In genomic region chr5:168318237-168318636, GRCh38 we compare ENCODE assay signal across 17 cellular contexts. TPM values are rescaled to one million over a fixed set of nuclear protein-coding genes. Genes with fewer than 3 reads are reported as not detected.
DNase-seq lines count a peak whose midpoint lies in the region; ATAC-seq and TF ChIP-seq lines count a peak whose summit lies in the region.
"Had no signal": no experiment of that assay in that cellular context is flagged by ENCODE, and none has a peak within 500 bp of the region (broad histone marks: within the 10 kb centered on the region; RNA-seq: fewer than 3 reads in every experiment).

No MANE protein-coding gene starts in this region.

- H3K36me3 Mint-ChIP-seq in activated naive CD8-positive, alpha-beta T cell treated with anti-CD3 and anti-CD28 coated beads, Interleukin-2, amount 50 U/mL, for 24 hours (ENCODE audit: low read depth): no peaks in the 10 kb centered on the region
- H3K36me3 Mint-ChIP-seq: activated naive CD8-positive, alpha-beta T cell treated with anti-CD3 and anti-CD28 coated beads, Interleukin-2, amount 10 ng/mL, durations not matched to agents 7 days and 5 days; naive thymus-derived CD8-positive, alpha-beta T cell had no signal

- H3K4me1 ChIP-seq in RWPE2 (ENCODE audit: insufficient read depth, poor library complexity, severe bottlenecking): peaks cover 53% of the 10 kb centered on the region
- peaks cover 37% of the 10 kb centered on the region for H3K4me1 ChIP-seq in mesodermal cell (ENCODE audit: control insufficient read depth, insufficient read depth, low read length, poor library complexity, severe bottlenecking)

- ATAC-seq in HG03060 (IDR thresholded peaks at IDR 0.05; ENCODE audit: low read depth, unreplicated experiment): peak; percentile 52
- ATAC-seq in RWPE2 (ENCODE audit: low read depth): no peak
- ATAC-seq in GM21360 (IDR thresholded peaks at IDR 0.05; ENCODE audit: unreplicated experiment): no peak
- ATAC-seq in GM18907 (IDR thresholded peaks at IDR 0.05; ENCODE audit: unreplicated experiment): no peak
- no peak for ATAC-seq in activated naive CD8-positive, alpha-beta T cell treated with anti-CD3 and anti-CD28 coated beads, Interleukin-2, amount 50 U/mL, for 24 hours
- ATAC-seq: activated T-cell treated with anti-CD3 and anti-CD28 coated beads, Interleukin-2, amount 50 U/mL, for 4 hours; naive thymus-derived CD8-positive, alpha-beta T cell had no signal

- no peaks in the 10 kb centered on the region for H3K4me1 Mint-ChIP-seq in activated naive CD8-positive, alpha-beta T cell treated with anti-CD3 and anti-CD28 coated beads, Interleukin-2, amount 50 U/mL, for 24 hours
- H3K4me1 Mint-ChIP-seq: activated naive CD8-positive, alpha-beta T cell treated with anti-CD3 and anti-CD28 coated beads, Interleukin-2, amount 10 ng/mL, durations not matched to agents 7 days and 5 days had no signal

- H3K4me3 Mint-ChIP-seq in activated naive CD8-positive, alpha-beta T cell treated with anti-CD3 and anti-CD28 coated beads, Interleukin-2, amount 50 U/mL, for 24 hours: no peak overlapping the region
- H3K4me3 Mint-ChIP-seq: activated naive CD8-positive, alpha-beta T cell treated with anti-CD3 and anti-CD28 coated beads, Interleukin-2, amount 10 ng/mL, durations not matched to agents 7 days and 5 days; activated T-cell treated with anti-CD3 and anti-CD28 coated beads, Interleukin-2, amount 50 U/mL, for 4 hours; naive thymus-derived CD8-positive, alpha-beta T cell had no signal

- H3K27ac Mint-ChIP-seq in activated naive CD8-positive, alpha-beta T cell treated with anti-CD3 and anti-CD28 coated beads, Interleukin-2, amount 50 U/mL, for 24 hours: no peak overlapping the region
- H3K27ac Mint-ChIP-seq: activated naive CD8-positive, alpha-beta T cell treated with anti-CD3 and anti-CD28 coated beads, Interleukin-2, amount 10 ng/mL, durations not matched to agents 7 days and 5 days; naive thymus-derived CD8-positive, alpha-beta T cell had no signal

- H3K9me3 Mint-ChIP-seq in activated naive CD8-positive, alpha-beta T cell treated with anti-CD3 and anti-CD28 coated beads, Interleukin-2, amount 50 U/mL, for 24 hours: no peaks in the 10 kb centered on the region
- H3K9me3 Mint-ChIP-seq: activated naive CD8-positive, alpha-beta T cell treated with anti-CD3 and anti-CD28 coated beads, Interleukin-2, amount 10 ng/mL, durations not matched to agents 7 days and 5 days; activated T-cell treated with anti-CD3 and anti-CD28 coated beads, Interleukin-2, amount 50 U/mL, for 4 hours had no signal

- DNase-seq in GM12865 (ENCODE audit: low read depth): peak; percentile 54
- DNase-seq in RWPE2 (ENCODE audit: low spot score): no peak
- DNase-seq in NCI-H1092 treated with DMSO at 0.1 percent for 48 hours (lab: John Stamatoyannopoulos, UW): no peak
- no peak for DNase-seq in activated naive CD8-positive, alpha-beta T cell treated with anti-CD3 and anti-CD28 coated beads, Interleukin-2, amount 50 U/mL, for 24 hours
- DNase-seq: activated CD4-positive, alpha-beta T cell treated with anti-CD3 and anti-CD28 coated beads, Interleukin-2, amount 50 U/mL, for 48 hours; activated naive CD8-positive, alpha-beta T cell treated with anti-CD3 and anti-CD28 coated beads, Interleukin-2, amount 10 ng/mL, durations not matched to agents 7 days and 5 days; activated T-cell treated with anti-CD3 and anti-CD28 coated beads, Interleukin-2, amount 50 U/mL, for 4 hours; caudate nucleus; effector memory CD4-positive, alpha-beta T cell; GOT3; naive thymus-derived CD8-positive, alpha-beta T cell; NCI-H1105 had no signal

- H3K4me3 ChIP-seq in GM12865 (ENCODE audit: low read depth, low read length): no peak overlapping the region
- H3K4me3 ChIP-seq in RWPE2 (ENCODE audit: severe bottlenecking): no peak overlapping the region
- H3K4me3 ChIP-seq in mesodermal cell (ENCODE audit: extremely low read depth, insufficient read depth, low read length, poor library complexity, severe bottlenecking): no peak overlapping the region
- H3K4me3 ChIP-seq: SK-N-MC had no signal

- no peak for TF ChIP-seq CTCF in GM12865 (IDR thresholded peaks at IDR 0.05; ENCODE audit: insufficient read depth, low read depth, low read length, missing control alignments)
- no peak for TF ChIP-seq CTCF in RWPE2 (IDR thresholded peaks at IDR 0.05; ENCODE audit: poor library complexity, severe bottlenecking)

- H3K27me3 ChIP-seq in RWPE2 (ENCODE audit: insufficient read depth, poor library complexity, severe bottlenecking): no peaks in the 10 kb centered on the region

- H3K27me3 Mint-ChIP-seq in activated naive CD8-positive, alpha-beta T cell treated with anti-CD3 and anti-CD28 coated beads, Interleukin-2, amount 50 U/mL, for 24 hours: no peaks in the 10 kb centered on the region
- H3K27me3 Mint-ChIP-seq: activated naive CD8-positive, alpha-beta T cell treated with anti-CD3 and anti-CD28 coated beads, Interleukin-2, amount 10 ng/mL, durations not matched to agents 7 days and 5 days had no signal

- H3K9me3 ChIP-seq in RWPE2 (ENCODE audit: severe bottlenecking) (no peaks in the 10 kb centered on the region), mesodermal cell (ENCODE audit: control insufficient read depth, low read length) (no peaks in the 10 kb centered on the region)

- peak overlapping the region; percentile 96 for H3K27ac ChIP-seq in RWPE2 (ENCODE audit: poor library complexity, severe bottlenecking)
- H3K27ac ChIP-seq in mesodermal cell (ENCODE audit: low read depth, low read length, severe bottlenecking): peak overlapping the region; percentile 93
- H3K27ac ChIP-seq: SK-N-MC had no signal

- 100% methylated on average over 2 of the region's 4 CpGs; no CpG with 5 or more reads in 1 of the 2 experiments for WGBS in mesodermal cell (ENCODE audit: insufficient coverage in 2 of 2), 2 experiments

- peaks cover 11% of the 10 kb centered on the region for H3K36me3 ChIP-seq in RWPE2 (ENCODE audit: low read depth)
- H3K36me3 ChIP-seq in mesodermal cell (ENCODE audit: control insufficient read depth, insufficient read depth, low read length): no peaks in the 10 kb centered on the region

RNA-seq across cellular contexts. Expression of gene WWC1, which starts 26.8 kb away (rescaled TPM):
- 11.4 TPM for polyA plus RNA-seq in mesodermal cell (2013, experiment 1 of 2)
- 8.2 TPM for polyA plus RNA-seq in mesodermal cell (2013, experiment 2 of 2)
